16 cellular contexts compared by ENCODE assay signal in the genomic region with DNA sequence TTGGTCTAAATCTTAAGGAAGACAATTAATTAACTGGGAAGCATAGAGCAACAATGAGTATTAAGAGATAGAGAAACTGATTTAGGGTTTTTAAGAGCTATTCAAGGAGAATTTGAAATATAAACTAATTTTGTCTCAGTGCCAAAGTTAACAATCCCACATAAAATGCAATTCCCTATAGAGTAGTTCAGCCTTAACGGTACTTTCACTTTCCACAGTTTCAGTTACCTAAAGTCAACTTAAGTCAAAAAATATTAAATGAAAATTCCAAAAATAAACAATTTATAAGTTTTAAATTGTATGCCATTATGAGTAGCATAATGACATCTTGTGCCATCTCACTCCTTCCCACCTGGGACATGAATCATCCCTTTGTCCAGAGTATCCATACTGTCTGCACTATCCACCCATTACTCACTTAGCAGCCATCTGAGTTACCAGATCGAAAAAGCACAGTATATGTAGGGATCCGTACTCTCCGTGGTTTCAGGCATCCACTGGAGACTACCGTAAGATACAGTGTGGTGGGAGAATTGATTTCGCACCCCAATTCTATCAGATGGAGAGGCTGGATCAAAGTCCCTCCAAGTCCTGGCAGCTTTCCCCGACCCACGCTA. TPM values are rescaled to one million over a fixed set of nuclear protein-coding genes. Genes with fewer than 3 reads are reported as not detected.
A peak's percentile ranks its signal among the peaks of the same experiment; 100 is the strongest.
DNase-seq lines count a peak whose midpoint lies in the region; ATAC-seq and TF ChIP-seq lines count a peak whose summit lies in the region.
"Had no signal": no experiment of that assay in that cellular context is flagged by ENCODE, and none has a peak within 500 bp of the region (broad histone marks: within the 10 kb centered on the region; RNA-seq: fewer than 3 reads in every experiment).

No MANE protein-coding gene starts in this region.

- H3K27me3 ChIP-seq in breast epithelium, result no peaks in the 10 kb centered on the region
- H3K27me3 ChIP-seq in thoracic aorta (replicated peaks; ENCODE audit: insufficient read depth), result no peaks in the 10 kb centered on the region
- H3K27me3 ChIP-seq in CD8-positive, alpha-beta T cell (ENCODE audit: insufficient read depth, low read length), result no peaks in the 10 kb centered on the region
- H3K27me3 ChIP-seq: body of pancreas, thyroid gland had no signal

- no peak for TF ChIP-seq POLR2A in breast epithelium (IDR thresholded peaks at IDR 0.05)

- H3K27ac ChIP-seq in breast epithelium (peak overlapping the region in 1 of 2 donors; percentile 30), thoracic aorta (no peak overlapping the region)
- H3K27ac ChIP-seq in CD8-positive, alpha-beta T cell (ENCODE audit: low read depth, low read length), result no peak overlapping the region
- H3K27ac ChIP-seq: 22Rv1, body of pancreas, prostate gland, thyroid gland had no signal

- H3K36me3 Mint-ChIP-seq in CD8-positive, alpha-beta T cell, result peaks cover 3% of the 10 kb centered on the region
- H3K36me3 Mint-ChIP-seq: WTC11 had no signal

- peaks cover 2% of the 10 kb centered on the region for H3K27me3 Mint-ChIP-seq in CD8-positive, alpha-beta T cell (ENCODE audit: low read depth)

- H3K9me3 ChIP-seq in breast epithelium (no peaks in the 10 kb centered on the region), thoracic aorta (no peaks in the 10 kb centered on the region)
- no peaks in the 10 kb centered on the region for H3K9me3 ChIP-seq in CD8-positive, alpha-beta T cell (ENCODE audit: low read length)
- H3K9me3 ChIP-seq: body of pancreas, prostate gland, thyroid gland had no signal

- no peak overlapping the region for H3K4me3 Mint-ChIP-seq in CD8-positive, alpha-beta T cell
- H3K4me3 Mint-ChIP-seq: WTC11 had no signal

- CTCF ChIA-PET in CD8-positive, alpha-beta T cell (lab: Charles Lee), result interaction anchor here (1.2 kb wide), 1 partner anchor 776 kb away, joined by 3 read pairs; the partner anchor contains the start of gene AHCYL1

- no peaks in the 10 kb centered on the region for H3K9me3 Mint-ChIP-seq in CD8-positive, alpha-beta T cell
- H3K9me3 Mint-ChIP-seq: CD8-positive, alpha-beta memory T cell; WTC11 had no signal

- peak; percentile 17 for DNase-seq in DMS53 (lab: John Stamatoyannopoulos, UW)
- DNase-seq in DMS53 treated with DMSO at 0.1 percent for 48 hours (lab: John Stamatoyannopoulos, UW; ENCODE audit: unreplicated experiment), result no peak
- no peak for DNase-seq in breast epithelium (ENCODE audit: low spot score in 2 of 2)
- peak; percentile 13 for DNase-seq in kidney tubule cell (ENCODE audit: low spot score)
- no peak for DNase-seq in thoracic aorta (ENCODE audit: low spot score)
- DNase-seq in CD8-positive, alpha-beta T cell, result no peak
- DNase-seq in NCI-H1048 (lab: John Stamatoyannopoulos, UW), result no peak
- no peak for DNase-seq in activated naive CD4-positive, alpha-beta T cell treated with anti-CD3 and anti-CD28 coated beads, Interleukin-2, amount 50 U/mL, for 16 hours
- DNase-seq: activated gamma-delta T cell; CD8-positive, alpha-beta memory T cell; NCI-H1105; thyroid gland had no signal

- intact Hi-C loops in breast epithelium (cut with DNase I; ENCODE audit: low total_unique reads), result no loop called here
- intact Hi-C loops in CD8-positive, alpha-beta T cell (cut with DNase I, micrococcal nuclease), result no loop called here

- H3K4me3 ChIP-seq in breast epithelium, result peak overlapping the region in 2 of 3 donors; percentile 11 to 54
- H3K4me3 ChIP-seq in thoracic aorta, result peak overlapping the region; percentile 52
- no peak overlapping the region for H3K4me3 ChIP-seq in CD8-positive, alpha-beta T cell (ENCODE audit: low read depth, low read length)
- H3K4me3 ChIP-seq: body of pancreas, prostate gland, thyroid gland had no signal

- no peak for ATAC-seq in thoracic aorta (ENCODE audit: insufficient number of reproducible peaks, low FRiP score, low read depth)
- no peak for ATAC-seq in CD8-positive, alpha-beta T cell
- ATAC-seq: WTC11 had no signal

- TF ChIP-seq CTCF in breast epithelium (IDR thresholded peaks at IDR 0.05) (no peak), thoracic aorta (IDR thresholded peaks at IDR 0.05) (no peak)
- TF ChIP-seq CTCF in CD8-positive, alpha-beta T cell (IDR thresholded peaks at IDR 0.05), result no peak

- no peak overlapping the region for H3K27ac Mint-ChIP-seq in CD8-positive, alpha-beta T cell
- H3K27ac Mint-ChIP-seq: WTC11 had no signal

- no peaks in the 10 kb centered on the region for H3K4me1 ChIP-seq in breast epithelium
- peaks cover 0 to 9% of the 10 kb centered on the region in 2 donors for H3K4me1 ChIP-seq in thoracic aorta (ENCODE audit: control insufficient read depth in 1 of 2, low read depth in 2 of 2)
- peaks cover 4% of the 10 kb centered on the region for H3K4me1 ChIP-seq in CD8-positive, alpha-beta T cell (ENCODE audit: insufficient read depth, low read length)
- H3K4me1 ChIP-seq: prostate gland had no signal

- H3K4me1 Mint-ChIP-seq in CD8-positive, alpha-beta T cell (ENCODE audit: low read depth), result peaks cover 4% of the 10 kb centered on the region

- H3K36me3 ChIP-seq in breast epithelium, result no peaks in the 10 kb centered on the region
- H3K36me3 ChIP-seq in thoracic aorta, result no peaks in the 10 kb centered on the region
- H3K36me3 ChIP-seq in CD8-positive, alpha-beta T cell (ENCODE audit: insufficient read depth, low read length), result no peaks in the 10 kb centered on the region
- H3K36me3 ChIP-seq: prostate gland, thyroid gland had no signal

- POLR2A ChIA-PET in CD8-positive, alpha-beta T cell (lab: Charles Lee), result no interaction called here

RNA-seq across cellular contexts. Expression of gene SARS1, which starts 4.8 kb away (rescaled TPM):
- total RNA-seq in breast epithelium, result 100 to 1,000 TPM; 146 to 172 (median 161) TPM
- total RNA-seq in thoracic aorta, result 100 to 1,000 TPM; 122 to 137 TPM
- 100 to 1,000 TPM; 113 to 118 TPM for total RNA-seq in CD8-positive, alpha-beta T cell

RNA-seq across cellular contexts. Expression of gene CELSR2, which starts 40.4 kb away (rescaled TPM):
- 10 to 100 TPM in 2 of 3 donors, 1 to 10 TPM in 1; 1.3 to 19.5 (median 13.8) TPM for total RNA-seq in breast epithelium
- total RNA-seq in thoracic aorta, result 10 to 100 TPM in 1 of 2 donors, 1 to 10 TPM in 1; 4.0 to 10.0 TPM
- 1 to 10 TPM; 3.8 TPM for total RNA-seq in CD8-positive, alpha-beta T cell

Comparison
In these comparisons a context has a peak if more than half of its experiments do, and no peak if none do; other contexts are left out.
1. DNase-seq: peak in DMS53 (single experiment) and kidney tubule cell (single experiment); none in DMS53 treated with DMSO at 0.1 percent for 48 hours (single experiment), breast epithelium (0 of 2), thoracic aorta (single experiment), CD8-positive, alpha-beta T cell (0 of 7), NCI-H1048 (single experiment) and activated naive CD4-positive, alpha-beta T cell treated with anti-CD3 and anti-CD28 coated beads, Interleukin-2, amount 50 U/mL, for 16 hours (single experiment).